1 cellular context compared by ENCODE assay signal in the genomic region with DNA sequence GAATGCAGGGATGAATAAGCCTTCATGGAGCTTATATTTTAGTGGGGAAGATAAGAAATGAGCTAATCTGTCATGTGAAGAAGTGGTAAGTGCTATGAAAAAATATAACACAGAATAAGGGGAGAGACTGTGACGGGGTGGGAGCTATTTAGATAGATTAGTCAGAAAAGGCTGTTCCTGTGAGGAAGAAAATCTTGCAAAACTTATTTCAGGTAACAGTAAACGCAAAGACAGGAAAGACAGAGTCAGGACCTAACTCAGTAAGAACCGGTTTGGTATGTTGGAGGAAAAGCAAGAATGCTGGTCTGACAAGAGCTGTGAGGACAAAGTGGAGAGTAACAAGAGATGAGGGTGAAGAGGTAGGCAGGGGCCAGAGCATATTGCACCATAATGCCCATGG.
TF ChIP-seq lines count a peak whose summit lies in the region.

No MANE protein-coding gene starts in this region.

TF ChIP-seq in SK-N-SH treated with all-trans-retinoic acid at 6 μM for 48 hours, 23 proteins besides CTCF, POLR2A, EP300 and RAD21 (continued from another document):
- TF ChIP-seq, protein P1, sequence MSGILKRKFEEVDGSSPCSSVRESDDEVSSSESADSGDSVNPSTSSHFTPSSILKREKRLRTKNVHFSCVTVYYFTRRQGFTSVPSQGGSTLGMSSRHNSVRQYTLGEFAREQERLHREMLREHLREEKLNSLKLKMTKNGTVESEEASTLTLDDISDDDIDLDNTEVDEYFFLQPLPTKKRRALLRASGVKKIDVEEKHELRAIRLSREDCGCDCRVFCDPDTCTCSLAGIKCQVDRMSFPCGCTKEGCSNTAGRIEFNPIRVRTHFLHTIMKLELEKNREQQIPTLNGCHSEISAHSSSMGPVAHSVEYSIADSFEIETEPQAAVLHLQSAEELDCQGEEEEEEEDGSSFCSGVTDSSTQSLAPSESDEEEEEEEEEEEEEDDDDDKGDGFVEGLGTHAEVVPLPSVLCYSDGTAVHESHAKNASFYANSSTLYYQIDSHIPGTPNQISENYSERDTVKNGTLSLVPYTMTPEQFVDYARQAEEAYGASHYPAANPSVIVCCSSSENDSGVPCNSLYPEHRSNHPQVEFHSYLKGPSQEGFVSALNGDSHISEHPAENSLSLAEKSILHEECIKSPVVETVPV (CRISPR knock-in tag; IDR thresholded peaks at IDR 0.05) = no peak
- no peak for TF ChIP-seq ESRRG (CRISPR knock-in tag; IDR thresholded peaks at IDR 0.05)
- no peak for TF ChIP-seq ZNF70 (CRISPR knock-in tag; IDR thresholded peaks at IDR 0.05)
- TF ChIP-seq OSR1 (CRISPR knock-in tag; IDR thresholded peaks at IDR 0.05) = no peak
- TF ChIP-seq, protein P2, sequence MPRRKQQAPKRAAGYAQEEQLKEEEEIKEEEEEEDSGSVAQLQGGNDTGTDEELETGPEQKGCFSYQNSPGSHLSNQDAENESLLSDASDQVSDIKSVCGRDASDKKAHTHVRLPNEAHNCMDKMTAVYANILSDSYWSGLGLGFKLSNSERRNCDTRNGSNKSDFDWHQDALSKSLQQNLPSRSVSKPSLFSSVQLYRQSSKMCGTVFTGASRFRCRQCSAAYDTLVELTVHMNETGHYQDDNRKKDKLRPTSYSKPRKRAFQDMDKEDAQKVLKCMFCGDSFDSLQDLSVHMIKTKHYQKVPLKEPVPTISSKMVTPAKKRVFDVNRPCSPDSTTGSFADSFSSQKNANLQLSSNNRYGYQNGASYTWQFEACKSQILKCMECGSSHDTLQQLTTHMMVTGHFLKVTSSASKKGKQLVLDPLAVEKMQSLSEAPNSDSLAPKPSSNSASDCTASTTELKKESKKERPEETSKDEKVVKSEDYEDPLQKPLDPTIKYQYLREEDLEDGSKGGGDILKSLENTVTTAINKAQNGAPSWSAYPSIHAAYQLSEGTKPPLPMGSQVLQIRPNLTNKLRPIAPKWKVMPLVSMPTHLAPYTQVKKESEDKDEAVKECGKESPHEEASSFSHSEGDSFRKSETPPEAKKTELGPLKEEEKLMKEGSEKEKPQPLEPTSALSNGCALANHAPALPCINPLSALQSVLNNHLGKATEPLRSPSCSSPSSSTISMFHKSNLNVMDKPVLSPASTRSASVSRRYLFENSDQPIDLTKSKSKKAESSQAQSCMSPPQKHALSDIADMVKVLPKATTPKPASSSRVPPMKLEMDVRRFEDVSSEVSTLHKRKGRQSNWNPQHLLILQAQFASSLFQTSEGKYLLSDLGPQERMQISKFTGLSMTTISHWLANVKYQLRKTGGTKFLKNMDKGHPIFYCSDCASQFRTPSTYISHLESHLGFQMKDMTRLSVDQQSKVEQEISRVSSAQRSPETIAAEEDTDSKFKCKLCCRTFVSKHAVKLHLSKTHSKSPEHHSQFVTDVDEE (CRISPR knock-in tag; IDR thresholded peaks at IDR 0.05) = no peak
- no peak for TF ChIP-seq TCF4 (CRISPR knock-in tag; IDR thresholded peaks at IDR 0.05; ENCODE audit: borderline replicate concordance)
- TF ChIP-seq SNAI2 (CRISPR knock-in tag; IDR thresholded peaks at IDR 0.05) = no peak
- no peak for TF ChIP-seq CSDC2 (CRISPR knock-in tag; IDR thresholded peaks at IDR 0.05)
- TF ChIP-seq RARB (CRISPR knock-in tag; IDR thresholded peaks at IDR 0.05) = no peak
- TF ChIP-seq ZNF8 (CRISPR knock-in tag; IDR thresholded peaks at IDR 0.05) = no peak
- TF ChIP-seq PPARA (CRISPR knock-in tag; IDR thresholded peaks at IDR 0.05; ENCODE audit: borderline replicate concordance) = no peak
- TF ChIP-seq, protein P3, sequence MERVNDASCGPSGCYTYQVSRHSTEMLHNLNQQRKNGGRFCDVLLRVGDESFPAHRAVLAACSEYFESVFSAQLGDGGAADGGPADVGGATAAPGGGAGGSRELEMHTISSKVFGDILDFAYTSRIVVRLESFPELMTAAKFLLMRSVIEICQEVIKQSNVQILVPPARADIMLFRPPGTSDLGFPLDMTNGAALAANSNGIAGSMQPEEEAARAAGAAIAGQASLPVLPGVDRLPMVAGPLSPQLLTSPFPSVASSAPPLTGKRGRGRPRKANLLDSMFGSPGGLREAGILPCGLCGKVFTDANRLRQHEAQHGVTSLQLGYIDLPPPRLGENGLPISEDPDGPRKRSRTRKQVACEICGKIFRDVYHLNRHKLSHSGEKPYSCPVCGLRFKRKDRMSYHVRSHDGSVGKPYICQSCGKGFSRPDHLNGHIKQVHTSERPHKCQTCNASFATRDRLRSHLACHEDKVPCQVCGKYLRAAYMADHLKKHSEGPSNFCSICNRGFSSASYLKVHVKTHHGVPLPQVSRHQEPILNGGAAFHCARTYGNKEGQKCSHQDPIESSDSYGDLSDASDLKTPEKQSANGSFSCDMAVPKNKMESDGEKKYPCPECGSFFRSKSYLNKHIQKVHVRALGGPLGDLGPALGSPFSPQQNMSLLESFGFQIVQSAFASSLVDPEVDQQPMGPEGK (CRISPR knock-in tag; IDR thresholded peaks at IDR 0.05; ENCODE audit: borderline replicate concordance) = no peak
- TF ChIP-seq, protein P4, sequence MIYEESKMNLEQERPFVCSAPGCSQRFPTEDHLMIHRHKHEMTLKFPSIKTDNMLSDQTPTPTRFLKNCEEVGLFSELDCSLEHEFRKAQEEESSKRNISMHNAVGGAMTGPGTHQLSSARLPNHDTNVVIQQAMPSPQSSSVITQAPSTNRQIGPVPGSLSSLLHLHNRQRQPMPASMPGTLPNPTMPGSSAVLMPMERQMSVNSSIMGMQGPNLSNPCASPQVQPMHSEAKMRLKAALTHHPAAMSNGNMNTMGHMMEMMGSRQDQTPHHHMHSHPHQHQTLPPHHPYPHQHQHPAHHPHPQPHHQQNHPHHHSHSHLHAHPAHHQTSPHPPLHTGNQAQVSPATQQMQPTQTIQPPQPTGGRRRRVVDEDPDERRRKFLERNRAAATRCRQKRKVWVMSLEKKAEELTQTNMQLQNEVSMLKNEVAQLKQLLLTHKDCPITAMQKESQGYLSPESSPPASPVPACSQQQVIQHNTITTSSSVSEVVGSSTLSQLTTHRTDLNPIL (CRISPR knock-in tag; IDR thresholded peaks at IDR 0.05; ENCODE audit: low read depth) = no peak
- no peak for TF ChIP-seq ARNTL (CRISPR knock-in tag; IDR thresholded peaks at IDR 0.05; ENCODE audit: borderline replicate concordance, low read depth)
- no peak for TF ChIP-seq BACH2 (CRISPR knock-in tag; IDR thresholded peaks at IDR 0.05; ENCODE audit: borderline replicate concordance)
